9 cellular contexts compared by ENCODE assay signal in genomic region chr10:101986277-101986971, GRCh38.
DNase-seq lines count a peak whose midpoint lies in the region; ATAC-seq and TF ChIP-seq lines count a peak whose summit lies in the region.
"Had no signal": no experiment of that assay in that cellular context is flagged by ENCODE, and none has a peak within 500 bp of the region (broad histone marks: within the 10 kb centered on the region; RNA-seq: fewer than 3 reads in every experiment).

No MANE protein-coding gene starts in this region.

- TF ChIP-seq CTCF in choroid plexus epithelial cell (conservative IDR thresholded peaks at IDR 0.05; ENCODE audit: low read depth, low read length) (no peak), omental fat pad (IDR thresholded peaks at IDR 0.05) (no peak)

- no peak overlapping the region for H3K4me3 ChIP-seq in choroid plexus epithelial cell (ENCODE audit: low read depth, low read length)

- ATAC-seq in omental fat pad (ENCODE audit: low FRiP score): peak; percentile 61
- ATAC-seq: foreskin keratinocyte had no signal

- peak in 2 of 3 experiments; percentile 1 to 6 for DNase-seq in NCI-H1417 (lab: John Stamatoyannopoulos, UW)
- no peak for DNase-seq in NCI-H1417 treated with DMSO at 0.1 percent for 48 hours (lab: John Stamatoyannopoulos, UW)
- DNase-seq in NCI-H1105 (lab: John Stamatoyannopoulos, UW): peak; percentile 74
- peak; percentile 53 for DNase-seq in choroid plexus epithelial cell (ENCODE audit: low read depth)
- no peak for DNase-seq in omental fat pad (ENCODE audit: low spot score)
- no peak for DNase-seq in NCI-H128 (lab: John Stamatoyannopoulos, UW; ENCODE audit: unreplicated experiment)
- DNase-seq in COLO668 (lab: John Stamatoyannopoulos, UW; ENCODE audit: unreplicated experiment): no peak
- DNase-seq in HuH-7.5 (ENCODE audit: low spot score): no peak
- DNase-seq: foreskin keratinocyte had no signal

Comparison
In these comparisons a context has a peak if more than half of its experiments do, and no peak if none do; other contexts are left out.
1. DNase-seq: peak in NCI-H1417 (2 of 3), NCI-H1105 (single experiment) and choroid plexus epithelial cell (single experiment); none in NCI-H1417 treated with DMSO at 0.1 percent for 48 hours (single experiment), omental fat pad (single experiment), NCI-H128 (single experiment), COLO668 (single experiment) and HuH-7.5 (single experiment).